Comparison of ENCODE assay signal across 7 cellular contexts in genomic region chr2:185245216-185245615, GRCh38.
"Had no signal": no experiment of that assay in that cellular context is flagged by ENCODE, and none has a peak within 500 bp of the region (broad histone marks: within the 10 kb centered on the region; RNA-seq: fewer than 3 reads in every experiment).

No MANE protein-coding gene starts in this region.

- DNase-seq: GM23248, GOT3, H7, HFFc6, KBM-7 had no signal

- H3K4me3 Mint-ChIP-seq: HFFc6, IgD-negative memory B cell had no signal

- H3K4me1 Mint-ChIP-seq: IgD-negative memory B cell had no signal

- H3K27me3 Mint-ChIP-seq: IgD-negative memory B cell had no signal

- H3K27ac Mint-ChIP-seq: HFFc6 had no signal

- H3K36me3 Mint-ChIP-seq: IgD-negative memory B cell had no signal

- ATAC-seq: HCT116 had no signal
